Comparison of ENCODE assay signal across 8 cellular contexts in the genomic region with DNA sequence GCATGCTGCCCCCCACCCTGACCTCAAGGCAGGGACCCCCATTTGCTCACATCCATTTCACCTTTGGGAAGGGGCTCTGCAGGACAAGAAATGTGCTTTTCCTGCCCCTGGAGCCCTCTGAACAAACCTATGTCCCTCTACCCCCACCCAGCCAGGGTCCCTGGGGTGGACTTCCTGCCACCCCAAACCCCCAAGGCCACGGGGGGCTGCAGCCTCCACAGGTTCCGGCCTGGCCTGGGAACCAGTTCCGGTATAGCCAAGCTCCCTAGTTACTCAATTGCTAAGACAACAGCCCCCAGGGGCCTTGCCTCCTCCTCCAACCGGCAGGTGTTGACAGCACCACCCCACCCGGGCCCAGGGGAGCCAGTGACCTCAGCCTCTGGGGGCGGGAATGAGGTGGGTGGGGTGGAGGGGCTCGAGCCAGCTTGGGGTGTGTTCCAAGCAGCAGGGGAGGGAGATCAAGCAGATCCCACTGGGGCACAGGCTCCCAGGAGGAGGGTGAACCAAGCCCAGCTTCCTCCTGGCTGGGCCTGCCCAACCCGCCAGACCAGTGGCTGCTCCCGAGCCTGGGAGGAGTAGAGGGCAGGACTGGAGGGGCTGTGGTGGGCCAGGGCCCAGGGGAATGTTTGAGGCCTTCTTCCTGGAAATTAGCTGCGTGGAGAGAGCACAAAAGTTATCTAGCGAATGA. TPM values are rescaled to one million over a fixed set of nuclear protein-coding genes. Genes with fewer than 3 reads are reported as not detected.
A peak's percentile ranks its signal among the peaks of the same experiment; 100 is the strongest.
DNase-seq lines count a peak whose midpoint lies in the region; ATAC-seq, FAIRE-seq and TF ChIP-seq lines count a peak whose summit lies in the region.

No MANE protein-coding gene starts in this region.

- no peak for FAIRE-seq in pancreas (lab: Jason Lieb, UNC)

- no peaks in the 10 kb centered on the region for H3K36me3 ChIP-seq in pancreas

- DNase-seq in GF-D8 (lab: John Stamatoyannopoulos, UW) (peak; percentile 40), NCI-H1436 treated with DMSO at 0.1 percent for 48 hours (lab: John Stamatoyannopoulos, UW) (peak; percentile 88), epithelial cell of esophagus (ENCODE audit: low read depth) (peak; percentile 51), pancreas (peak in 5 of 6 donors; percentile 48 to 83 (median 60)), NOMO-1 treated with DMSO at 0.1 percent for 48 hours (lab: John Stamatoyannopoulos, UW; ENCODE audit: unreplicated experiment) (no peak), epidermal melanocyte (ENCODE audit: insufficient read length, low spot score) (no peak)
- DNase-seq in stimulated activated CD4-positive, alpha-beta T cell treated with anti-CD3 and anti-CD28 coated beads, Interleukin-2, amount 100 ng/mL, for 48 hours: no peak

- peaks cover 0 to 4% (median 0%) of the 10 kb centered on the region in 4 donors for H3K27me3 ChIP-seq in pancreas

- peaks cover 0 to 8% (median 5%) of the 10 kb centered on the region in 3 donors for H3K4me1 ChIP-seq in pancreas

- ATAC-seq in pancreas (peak; percentile 52 to 70 (median 62)), HG03457 (IDR thresholded peaks at IDR 0.05; ENCODE audit: unreplicated experiment) (no peak)

- TF ChIP-seq CTCF in epithelial cell of esophagus (IDR thresholded peaks at IDR 0.05; ENCODE audit: insufficient read depth, low read depth, low read length, missing control alignments) (no peak), pancreas (IDR thresholded peaks at IDR 0.05) (no peak)

- H3K4me3 ChIP-seq in epithelial cell of esophagus (ENCODE audit: low read length) (no peak overlapping the region), pancreas (no peak overlapping the region)

- WGBS in pancreas, 2 donors: 40 to 42% methylated on average over 11 of the region's 11 CpGs

- intact Hi-C loops in pancreas (cut with DNase I): no loop called here

- peak overlapping the region; percentile 50 to 71 (median 60) for H3K27ac ChIP-seq in pancreas

- H3K9me3 ChIP-seq in pancreas: no peaks in the 10 kb centered on the region

RNA-seq across cellular contexts. Expression of a gene that starts 6.6 kb away (rescaled TPM):
- under 1 TPM in 3 of 6 donors, not detected in 3; 0.16 to 0.64 (median 0.23) TPM for total RNA-seq in pancreas
- 10 to 100 TPM in 1 of 2 donors, 1 to 10 TPM in 1; 3.0 to 11.7 TPM for polyA plus RNA-seq in pancreas

RNA-seq across cellular contexts. Expression of a gene that starts 9.7 kb away (rescaled TPM):
- 1 to 10 TPM in 1 of 6 donors, under 1 TPM in 5; 0.13 to 2.0 (median 0.30) TPM for total RNA-seq in pancreas
- 1 to 10 TPM; 1.1 to 3.0 TPM for polyA plus RNA-seq in pancreas

RNA-seq across cellular contexts. Expression of a gene that starts 13.0 kb away (rescaled TPM):
- total RNA-seq in pancreas: 10 to 100 TPM; 19.4 to 33.4 (median 23.1) TPM
- 10 to 100 TPM; 34.7 to 46.3 TPM for polyA plus RNA-seq in pancreas

RNA-seq across cellular contexts. Expression of a gene that starts 25.0 kb away (rescaled TPM):
- 10 to 100 TPM; 38.7 to 78.9 (median 45.0) TPM for total RNA-seq in pancreas
- 10 to 100 TPM; 37.2 to 44.3 TPM for polyA plus RNA-seq in pancreas

RNA-seq across cellular contexts. Expression of a gene that starts 37.9 kb away (rescaled TPM):
- 10 to 100 TPM; 24.4 to 35.7 (median 27.2) TPM for total RNA-seq in pancreas
- polyA plus RNA-seq in pancreas: 10 to 100 TPM; 64.5 to 73.8 TPM

Comparison
In these comparisons a context has a peak if more than half of its experiments do, and no peak if none do; other contexts are left out.
1. DNase-seq: peak in GF-D8 (single experiment), NCI-H1436 treated with DMSO at 0.1 percent for 48 hours (single experiment), epithelial cell of esophagus (single experiment) and pancreas (5 of 6); none in NOMO-1 treated with DMSO at 0.1 percent for 48 hours (single experiment), stimulated activated CD4-positive, alpha-beta T cell treated with anti-CD3 and anti-CD28 coated beads, Interleukin-2, amount 100 ng/mL, for 48 hours (0 of 2) and epidermal melanocyte (single experiment).